ENCODE assay signal across 1 cellular context in genomic region chr13:21148557-21149258, GRCh38.
TF ChIP-seq lines count a peak whose summit lies in the region.

No MANE protein-coding gene starts in this region.

TF ChIP-seq in GM23338, 12 proteins besides CTCF, POLR2A, EP300 and RAD21 (continued from another document):
- TF ChIP-seq REST (IDR thresholded peaks at IDR 0.05; ENCODE audit: unreplicated experiment) = no peak
